8 cellular contexts compared by ENCODE assay signal in genomic region chr1:229625893-229626831, GRCh38. TPM values are rescaled to one million over a fixed set of nuclear protein-coding genes. Genes with fewer than 3 reads are reported as not detected.
A peak's percentile ranks its signal among the peaks of the same experiment; 100 is the strongest.
DNase-seq lines count a peak whose midpoint lies in the region; ATAC-seq and TF ChIP-seq lines count a peak whose summit lies in the region.

TAF5L (minus strand) TSS chr1:229626122; CDS start chr1:229614482, 11,640 bp downstream.
URB2 (plus strand) TSS chr1:229626247; CDS start chr1:229627634, 1,387 bp downstream.

- H3K27ac ChIP-seq in DND-41 (ENCODE audit: low read length) (peak within 1 kb of the TSS; percentile 81), KOPT-K1 (ENCODE audit: low read depth, low read length, poor library complexity, severe bottlenecking) (peak within 1 kb of the TSS; percentile 83), neural cell (ENCODE audit: low read length) (peak within 1 kb of the TSS; percentile 42)

- H4K20me1 ChIP-seq in DND-41 (ENCODE audit: insufficient read depth, low read length) (peaks cover 32% of the 10 kb centered on the region; the same call in 1 of the 2 replicates), neural cell (ENCODE audit: insufficient read depth) (no peaks in the 10 kb centered on the region)

- peaks cover 45% of the 10 kb centered on the region for H3K4me1 ChIP-seq in DND-41 (ENCODE audit: insufficient read depth, low read length)

- ATAC-seq in DND-41 (ENCODE audit: insufficient read depth, low read depth) (peak; percentile 92), GM21723 (IDR thresholded peaks at IDR 0.05; ENCODE audit: unreplicated experiment) (peak; percentile 85)
- peak; percentile 94 for ATAC-seq in stimulated activated naive CD8-positive, alpha-beta T cell treated with anti-CD3 and anti-CD28 coated beads, Interleukin-15, amount 100 ng/mL, for 72 hours

- peaks cover 69% of the 10 kb centered on the region for H3K4me1 Mint-ChIP-seq in stimulated activated naive CD8-positive, alpha-beta T cell treated with anti-CD3 and anti-CD28 coated beads, Interleukin-15, amount 100 ng/mL, for 72 hours

- peak within 1 kb of the TSS; percentile 88 for H2AFZ ChIP-seq in DND-41 (ENCODE audit: low read depth, low read length)
- H2AFZ ChIP-seq in neural cell (ENCODE audit: low read depth, low read length): peak within 1 kb of the TSS; percentile 85

- H3K27ac Mint-ChIP-seq in stimulated activated naive CD8-positive, alpha-beta T cell treated with anti-CD3 and anti-CD28 coated beads, Interleukin-15, amount 100 ng/mL, for 72 hours: peak within 1 kb of the TSS; percentile 99

- H3F3A ChIP-seq in neural cell (ENCODE audit: insufficient read depth, low read length, poor library complexity, severe bottlenecking): no peaks in the 10 kb centered on the region

- TF ChIP-seq RAD21 in neural cell (conservative IDR thresholded peaks at IDR 0.05): no peak

- H3K4me2 ChIP-seq in DND-41 (ENCODE audit: insufficient read depth, low read length): peak within 1 kb of the TSS; percentile 94
- peak within 1 kb of the TSS; percentile 74 for H3K4me2 ChIP-seq in neural cell (ENCODE audit: low read length)

- TF ChIP-seq CTCF in DND-41 (IDR thresholded peaks at IDR 0.05; ENCODE audit: borderline replicate concordance, extremely low read depth, low read length, poor library complexity, severe bottlenecking): no peak
- TF ChIP-seq CTCF in fibroblast of villous mesenchyme (IDR thresholded peaks at IDR 0.05; ENCODE audit: insufficient read depth, low read depth, low read length): no peak
- peak; percentile 36 for TF ChIP-seq CTCF in neural cell (IDR thresholded peaks at IDR 0.05; ENCODE audit: poor library complexity, severe bottlenecking)

- H3K9ac ChIP-seq in DND-41 (ENCODE audit: low read depth, low read length): peak within 1 kb of the TSS; percentile 87
- peak within 1 kb of the TSS; percentile 66 for H3K9ac ChIP-seq in neural cell (ENCODE audit: low read length)

- peak; percentile 89 for DNase-seq in DND-41
- peak; percentile 34 for DNase-seq in SHP77 treated with DMSO at 0.1 percent for 48 hours (lab: John Stamatoyannopoulos, UW)
- DNase-seq in activated effector memory CD4-positive, alpha-beta T cell treated with anti-CD3 and anti-CD28 coated beads, Interleukin-2, amount 50 U/mL, for 16 hours: peak; percentile 95
- peak; percentile 89 for DNase-seq in fibroblast of villous mesenchyme (ENCODE audit: low read depth)
- DNase-seq in stimulated activated naive CD8-positive, alpha-beta T cell treated with anti-CD3 and anti-CD28 coated beads, Interleukin-15, amount 100 ng/mL, for 72 hours: peak; percentile 90

- H3K9me3 ChIP-seq in DND-41 (ENCODE audit: insufficient read depth, low read length, severe bottlenecking) (no peaks in the 10 kb centered on the region), KOPT-K1 (ENCODE audit: insufficient read depth, low read length, poor library complexity, severe bottlenecking) (no peaks in the 10 kb centered on the region), neural cell (ENCODE audit: low read length) (no peaks in the 10 kb centered on the region)

- peak within 1 kb of the TSS; percentile 93 to 100 for H3K4me3 Mint-ChIP-seq in stimulated activated naive CD8-positive, alpha-beta T cell treated with anti-CD3 and anti-CD28 coated beads, Interleukin-15, amount 100 ng/mL, for 72 hours

- H3K9me2 ChIP-seq in neural cell (ENCODE audit: insufficient read depth, low read length): no peaks in the 10 kb centered on the region

- H3K36me3 ChIP-seq in DND-41 (ENCODE audit: insufficient read depth, low read length) (peaks cover 29% of the 10 kb centered on the region), KOPT-K1 (ENCODE audit: insufficient read depth, low read length) (peaks cover 32% of the 10 kb centered on the region), neural cell (ENCODE audit: insufficient read depth, low read length) (no peaks in the 10 kb centered on the region)

- no peaks in the 10 kb centered on the region for H3K9me3 Mint-ChIP-seq in stimulated activated naive CD8-positive, alpha-beta T cell treated with anti-CD3 and anti-CD28 coated beads, Interleukin-15, amount 100 ng/mL, for 72 hours

- peak; percentile 32 for TF ChIP-seq EP300 in neural cell (conservative IDR thresholded peaks at IDR 0.05; ENCODE audit: poor library complexity, severe bottlenecking)

- peak within 1 kb of the TSS; percentile 99 to 100 for H3K4me3 ChIP-seq in DND-41 (ENCODE audit: low read depth in 1 of 2, low read length in 2 of 2)
- H3K4me3 ChIP-seq in fibroblast of villous mesenchyme (ENCODE audit: low read depth, low read length): peak within 1 kb of the TSS; percentile 87
- H3K4me3 ChIP-seq in neural cell (ENCODE audit: low read length): peak within 1 kb of the TSS; percentile 98

- H3K79me2 ChIP-seq in DND-41 (ENCODE audit: insufficient read depth, low read length) (peaks cover 93% of the 10 kb centered on the region), neural cell (replicated peaks; ENCODE audit: insufficient read depth, low read length) (peaks cover 39% of the 10 kb centered on the region)

- H3K27me3 Mint-ChIP-seq in stimulated activated naive CD8-positive, alpha-beta T cell treated with anti-CD3 and anti-CD28 coated beads, Interleukin-15, amount 100 ng/mL, for 72 hours: no peaks in the 10 kb centered on the region

- H3K27me3 ChIP-seq in DND-41 (ENCODE audit: insufficient read depth, low read length, poor library complexity) (no peaks in the 10 kb centered on the region), neural cell (ENCODE audit: insufficient read depth, low read depth, low read length) (no peaks in the 10 kb centered on the region)

TF ChIP-seq in neural cell, 6 proteins besides CTCF, POLR2A, EP300 and RAD21:
- TF ChIP-seq REST (IDR thresholded peaks at IDR 0.05; ENCODE audit: borderline replicate concordance) (no peak), POLR2AphosphoS5 (IDR thresholded peaks at IDR 0.05) (peak; percentile 33), TAF1 (IDR thresholded peaks at IDR 0.05; ENCODE audit: low read depth) (no peak), SMC3 (conservative IDR thresholded peaks at IDR 0.05; ENCODE audit: poor library complexity) (peak; percentile 56), EZH2 (IDR thresholded peaks at IDR 0.05; ENCODE audit: borderline replicate concordance, insufficient read depth, low read length, poor library complexity, severe bottlenecking) (no peak), MXI1 (conservative IDR thresholded peaks at IDR 0.05; ENCODE audit: poor library complexity, severe bottlenecking) (peak; percentile 98)

RNA-seq across cellular contexts. Expression of gene TAF5L, which starts in this region (rescaled TPM):
- 20.9 and 24.2 TPM in 2 replicates for total RNA-seq in fibroblast of villous mesenchyme
- 18.5 and 22.6 TPM in 2 replicates for polyA plus RNA-seq in neural cell
- 29.5 and 31.4 TPM in 2 replicates for polyA minus RNA-seq in neural cell

RNA-seq across cellular contexts. Expression of gene URB2, which starts in this region (rescaled TPM):
- 10.3 and 14.7 TPM in 2 replicates for total RNA-seq in fibroblast of villous mesenchyme
- 5.1 and 5.7 TPM in 2 replicates for polyA plus RNA-seq in neural cell
- polyA minus RNA-seq in neural cell: 17.5 and 18.0 TPM in 2 replicates

Comparison
In these comparisons a context has a peak if more than half of its experiments do, and no peak if none do; other contexts are left out.
1. Peak in every context shown above with its lines: DNase-seq, ATAC-seq, H3K4me3 ChIP-seq and H3K27ac ChIP-seq.
2. DNase-seq: peak in every context shown above with its lines; median percentile 95 in activated effector memory CD4-positive, alpha-beta T cell treated with anti-CD3 and anti-CD28 coated beads, Interleukin-2, amount 50 U/mL, for 16 hours; 90 in stimulated activated naive CD8-positive, alpha-beta T cell treated with anti-CD3 and anti-CD28 coated beads, Interleukin-15, amount 100 ng/mL, for 72 hours; 89 in DND-41; 89 in fibroblast of villous mesenchyme; 34 in SHP77 treated with DMSO at 0.1 percent for 48 hours.